Comparison of ENCODE assay signal across 18 cellular contexts in the genomic region with DNA sequence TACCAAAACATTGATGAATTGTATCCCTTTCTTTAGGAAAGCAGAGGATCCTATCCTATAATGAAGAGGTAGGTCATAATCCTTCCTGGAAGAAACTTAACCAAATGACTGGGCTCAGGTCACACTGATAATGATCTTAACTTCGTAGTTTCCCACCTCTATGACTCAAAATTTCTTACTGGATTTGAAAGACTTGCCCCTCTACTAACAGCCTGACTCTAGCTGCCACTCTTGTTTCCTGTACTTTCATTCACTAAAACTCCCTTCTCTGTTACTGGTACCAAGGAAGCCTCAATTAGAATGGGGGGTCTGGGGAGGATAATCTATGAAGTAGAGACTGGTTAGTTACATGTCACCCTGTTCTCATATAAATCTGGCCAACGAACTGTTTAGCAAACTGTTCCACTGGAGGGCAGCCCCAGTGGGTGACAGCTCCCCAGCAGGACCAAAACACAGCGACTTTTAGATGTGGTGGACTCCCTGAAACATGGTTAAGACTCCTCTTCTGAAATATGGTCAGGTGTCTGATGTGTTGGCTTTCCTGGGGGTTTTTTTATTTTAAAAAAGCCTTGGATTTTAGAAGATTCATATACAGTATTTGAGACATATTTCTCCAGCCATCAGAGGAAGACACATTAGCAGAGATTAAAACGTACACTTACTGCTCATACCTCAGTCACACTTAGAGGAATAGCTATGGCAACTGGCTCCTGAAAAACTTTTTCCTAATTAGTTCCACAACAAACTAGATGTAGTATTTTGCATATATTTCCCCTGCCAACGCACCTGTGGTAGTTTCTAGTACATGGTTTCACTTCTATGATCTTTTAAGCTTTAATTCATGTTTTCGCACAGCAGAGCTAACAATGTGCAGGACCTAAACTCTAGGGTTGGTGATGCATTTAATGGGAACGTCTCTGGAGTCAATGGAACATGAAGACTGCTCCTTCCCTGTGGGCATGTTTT.
DNase-seq lines count a peak whose midpoint lies in the region; ATAC-seq, FAIRE-seq and TF ChIP-seq lines count a peak whose summit lies in the region.
"Had no signal": no experiment of that assay in that cellular context is flagged by ENCODE, and none has a peak within 500 bp of the region (broad histone marks: within the 10 kb centered on the region; RNA-seq: fewer than 3 reads in every experiment).

No MANE protein-coding gene starts in this region.

- CTCF ChIA-PET in CD8-positive, alpha-beta memory T cell (lab: Charles Lee): interaction anchor here (1.2 kb wide), 1 partner anchor 174 kb away, joined by 3 read pairs; no protein-coding TSS in a partner anchor

- H3K9me3 ChIP-seq in MM.1S (replicated peaks; ENCODE audit: insufficient read depth, low read length) (no peaks in the 10 kb centered on the region), upper lobe of right lung (peaks cover 13% of the 10 kb centered on the region)
- H3K9me3 ChIP-seq in CD8-positive, alpha-beta memory T cell (ENCODE audit: low read length): no peaks in the 10 kb centered on the region
- H3K9me3 ChIP-seq: suprapubic skin had no signal

- POLR2A ChIA-PET in CD8-positive, alpha-beta memory T cell (lab: Charles Lee): no interaction called here

- H3K4me3 ChIP-seq in MM.1S (ENCODE audit: low read length) (peak overlapping the region; percentile 17; the same call in 1 of the 2 replicates), upper lobe of right lung (no peak overlapping the region)
- H3K4me3 ChIP-seq in CD8-positive, alpha-beta memory T cell (ENCODE audit: low read length): no peak overlapping the region
- H3K4me3 ChIP-seq: spleen, suprapubic skin had no signal

- H3K9ac ChIP-seq in MM.1S (ENCODE audit: low read length): peak overlapping the region; percentile 47; the same call in 1 of the 2 replicates

- H3K4me3 Mint-ChIP-seq in activated CD4-positive, alpha-beta T cell treated with anti-CD3 and anti-CD28 coated beads, Interleukin-2, amount 10 ng/mL, durations not matched to agents 24 days and 14 days: peak overlapping the region; percentile 29
- no peak overlapping the region for H3K4me3 Mint-ChIP-seq in memory B cell
- no peak overlapping the region for H3K4me3 Mint-ChIP-seq in CD8-positive, alpha-beta memory T cell
- H3K4me3 Mint-ChIP-seq: CD4-positive, alpha-beta T cell had no signal

- H3K27me3 ChIP-seq in MM.1S (replicated peaks; ENCODE audit: insufficient read depth, low read length) (no peaks in the 10 kb centered on the region), upper lobe of right lung (no peaks in the 10 kb centered on the region)
- no peaks in the 10 kb centered on the region for H3K27me3 ChIP-seq in CD8-positive, alpha-beta memory T cell (ENCODE audit: insufficient read depth, low read length, poor library complexity, severe bottlenecking)
- H3K27me3 ChIP-seq: spleen, suprapubic skin had no signal

- H3K27ac ChIP-seq in MM.1S (ENCODE audit: low read length) (peak overlapping the region; percentile 80), upper lobe of right lung (no peak overlapping the region)
- H3K27ac ChIP-seq in CD8-positive, alpha-beta memory T cell (ENCODE audit: low read depth, low read length): no peak overlapping the region
- H3K27ac ChIP-seq: suprapubic skin had no signal

- no peaks in the 10 kb centered on the region for H3K36me3 ChIP-seq in MM.1S (replicated peaks; ENCODE audit: insufficient read depth, low read length)
- H3K36me3 ChIP-seq in upper lobe of right lung: no peaks in the 10 kb centered on the region
- no peaks in the 10 kb centered on the region for H3K36me3 ChIP-seq in CD8-positive, alpha-beta memory T cell (ENCODE audit: insufficient read depth, low read length)

- H2AFZ ChIP-seq in MM.1S (ENCODE audit: low read length): no peak overlapping the region

- H3K4me2 ChIP-seq in MM.1S (ENCODE audit: low read depth, low read length): peak overlapping the region; percentile 79

- peaks cover 48% of the 10 kb centered on the region for H3K4me1 ChIP-seq in MM.1S (ENCODE audit: low read length)
- no peaks in the 10 kb centered on the region for H3K4me1 ChIP-seq in upper lobe of right lung
- no peaks in the 10 kb centered on the region for H3K4me1 ChIP-seq in CD8-positive, alpha-beta memory T cell (ENCODE audit: insufficient read depth, low read length)

- TF ChIP-seq CTCF in MM.1S (IDR thresholded peaks at IDR 0.05; ENCODE audit: low read length) (peak; percentile 25; the same call in 1 of the 2 replicates), upper lobe of right lung (IDR thresholded peaks at IDR 0.05) (no peak)

- ATAC-seq in memory B cell (ENCODE audit: low read depth) (peak; percentile 59), upper lobe of right lung (no peak)
- ATAC-seq: left colon had no signal

- H4K20me1 ChIP-seq in MM.1S (ENCODE audit: insufficient read depth, low read length): no peaks in the 10 kb centered on the region

- peaks cover 30% of the 10 kb centered on the region for H3K9me3 Mint-ChIP-seq in activated CD4-positive, alpha-beta T cell treated with anti-CD3 and anti-CD28 coated beads, Interleukin-2, amount 10 ng/mL, durations not matched to agents 24 days and 14 days
- H3K9me3 Mint-ChIP-seq in memory B cell: peaks cover 12% of the 10 kb centered on the region
- peaks cover 15 to 29% (median 22%) of the 10 kb centered on the region in 5 donors for H3K9me3 Mint-ChIP-seq in CD8-positive, alpha-beta memory T cell

- peaks cover 44% of the 10 kb centered on the region for H3K36me3 Mint-ChIP-seq in activated CD4-positive, alpha-beta T cell treated with anti-CD3 and anti-CD28 coated beads, Interleukin-2, amount 10 ng/mL, durations not matched to agents 24 days and 14 days (ENCODE audit: low read depth)
- H3K36me3 Mint-ChIP-seq in memory B cell: peaks cover 28% of the 10 kb centered on the region
- peaks cover 24 to 40% (median 34%) of the 10 kb centered on the region in 3 donors for H3K36me3 Mint-ChIP-seq in CD8-positive, alpha-beta memory T cell

- intact Hi-C loops in activated CD4-positive, alpha-beta T cell treated with anti-CD3 and anti-CD28 coated beads, Interleukin-2, amount 10 ng/mL, durations not matched to agents 24 days and 14 days (cut with micrococcal nuclease): loop anchor here (1.0 to 2.0 kb wide), 2 partner anchors 15 to 23 kb away; no protein-coding TSS in a partner anchor
- intact Hi-C loops in upper lobe of right lung (cut with DNase I): no loop called here

- H3K79me2 ChIP-seq in MM.1S (ENCODE audit: low read length): peaks cover 20% of the 10 kb centered on the region

- peaks cover 19% of the 10 kb centered on the region for H3F3A ChIP-seq in MM.1S (ENCODE audit: insufficient read depth, low read length)

- peak overlapping the region; percentile 84 for H3K27ac Mint-ChIP-seq in activated CD4-positive, alpha-beta T cell treated with anti-CD3 and anti-CD28 coated beads, Interleukin-2, amount 10 ng/mL, durations not matched to agents 24 days and 14 days
- H3K27ac Mint-ChIP-seq in memory B cell: peak overlapping the region; percentile 61
- peak overlapping the region in 3 of 8 donors; percentile 14 to 66 (median 54) for H3K27ac Mint-ChIP-seq in CD8-positive, alpha-beta memory T cell
- H3K27ac Mint-ChIP-seq: CD4-positive, alpha-beta T cell had no signal

- in situ Hi-C loops in KBM-7 (cut with MboI; ENCODE audit: low pct_unique_long_range_greater_than_20kb, low sequenced_read_pairs): no loop called here

- FAIRE-seq in GM12891 (lab: Jason Lieb, UNC): peak; percentile 86

- H3K9me2 ChIP-seq in MM.1S (replicated peaks; ENCODE audit: insufficient read depth, low read length): no peaks in the 10 kb centered on the region

- no peak for TF ChIP-seq POLR2A in GM12891 (IDR thresholded peaks at IDR 0.05; ENCODE audit: low read depth, low read length)

- no peaks in the 10 kb centered on the region for H3K27me3 Mint-ChIP-seq in activated CD4-positive, alpha-beta T cell treated with anti-CD3 and anti-CD28 coated beads, Interleukin-2, amount 10 ng/mL, durations not matched to agents 24 days and 14 days
- no peaks in the 10 kb centered on the region for H3K27me3 Mint-ChIP-seq in memory B cell
- H3K27me3 Mint-ChIP-seq in CD8-positive, alpha-beta memory T cell: no peaks in the 10 kb centered on the region
- H3K27me3 Mint-ChIP-seq: CD4-positive, alpha-beta T cell had no signal

- no peak for DNase-seq in activated CD4-positive, alpha-beta T cell treated with anti-CD3 and anti-CD28 coated beads, Interleukin-2, amount 10 ng/mL, durations not matched to agents 24 days and 14 days
- DNase-seq in activated CD4-positive, alpha-beta T cell treated with anti-CD3 and anti-CD28 coated beads, Interleukin-2, amount 50 U/mL, for 1 hour: no peak
- no peak for DNase-seq in GM12891 (ENCODE audit: insufficient read length, low spot score)
- peak; percentile 42 for DNase-seq in MM.1S
- no peak for DNase-seq in memory B cell (ENCODE audit: low spot score in 2 of 2)
- DNase-seq in upper lobe of right lung: no peak
- no peak for DNase-seq in CD8-positive, alpha-beta memory T cell
- no peak for DNase-seq in KBM-7
- DNase-seq: activated CD4-positive, alpha-beta T cell treated with anti-CD3 and anti-CD28 coated beads, Interleukin-2, amount 50 U/mL, for 4 hours; CD4-positive, alpha-beta T cell; central memory CD4-positive, alpha-beta T cell; effector memory CD4-positive, alpha-beta T cell; GOT3; left colon; NCI-H1417; SHP77 treated with DMSO at 0.1 percent for 48 hours; spleen had no signal

- peaks cover 34% of the 10 kb centered on the region for H3K4me1 Mint-ChIP-seq in activated CD4-positive, alpha-beta T cell treated with anti-CD3 and anti-CD28 coated beads, Interleukin-2, amount 10 ng/mL, durations not matched to agents 24 days and 14 days
- H3K4me1 Mint-ChIP-seq in memory B cell: peaks cover 28% of the 10 kb centered on the region
- peaks cover 12 to 51% (median 47%) of the 10 kb centered on the region in 3 donors for H3K4me1 Mint-ChIP-seq in CD8-positive, alpha-beta memory T cell

TF ChIP-seq in GM12891, 5 proteins besides CTCF, POLR2A, EP300 and RAD21:
- TF ChIP-seq SPI1 (IDR thresholded peaks at IDR 0.05; ENCODE audit: low read depth, low read length) (no peak), POLR2AphosphoS5 (IDR thresholded peaks at IDR 0.05; ENCODE audit: low read depth, low read length) (no peak), POU2F2 (IDR thresholded peaks at IDR 0.05; ENCODE audit: low read depth, low read length) (no peak), TAF1 (IDR thresholded peaks at IDR 0.05; ENCODE audit: low read depth, low read length) (no peak), PAX5 (IDR thresholded peaks at IDR 0.05; ENCODE audit: insufficient read depth, low read length, severe bottlenecking) (no peak)
